ENCODE assay signal across 38 cellular contexts in the genomic region with DNA sequence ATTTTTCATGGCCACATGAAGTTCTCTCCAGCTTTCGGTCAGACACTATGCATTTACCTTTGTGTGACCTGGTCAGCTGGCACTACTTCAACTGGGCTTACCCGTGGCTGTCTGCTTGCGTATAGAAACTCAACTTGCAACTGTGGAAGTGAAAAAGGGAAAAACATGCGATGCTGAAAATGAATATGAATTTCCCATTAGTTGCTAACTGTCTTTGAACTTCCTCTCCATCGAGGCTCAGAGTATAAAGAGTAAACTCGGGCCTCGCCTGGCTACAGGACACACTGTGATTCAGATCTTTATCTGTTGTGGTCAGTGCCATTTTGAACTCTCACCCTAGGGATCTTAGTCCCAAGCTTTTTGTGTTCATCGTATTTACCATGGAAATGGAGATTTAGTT. TPM values are rescaled to one million over a fixed set of nuclear protein-coding genes. Genes with fewer than 3 reads are reported as not detected.
DNase-seq lines count a peak whose midpoint lies in the region; ATAC-seq, FAIRE-seq and TF ChIP-seq lines count a peak whose summit lies in the region.
"Had no signal": no experiment of that assay in that cellular context is flagged by ENCODE, and none has a peak within 500 bp of the region (broad histone marks: within the 10 kb centered on the region; RNA-seq: fewer than 3 reads in every experiment).

No MANE protein-coding gene starts in this region.

- peaks cover 0 to 11% (median 4%) of the 10 kb centered on the region in 5 donors for H3K36me3 Mint-ChIP-seq in naive thymus-derived CD4-positive, alpha-beta T cell
- H3K36me3 Mint-ChIP-seq in CD4-positive, alpha-beta T cell (ENCODE audit: low read depth): no peaks in the 10 kb centered on the region
- H3K36me3 Mint-ChIP-seq: immature natural killer cell had no signal

- H4K20me1 ChIP-seq in OCI-LY3 (ENCODE audit: insufficient read depth, low read length): no peaks in the 10 kb centered on the region
- H4K20me1 ChIP-seq: BLaER1 had no signal

- no peak for DNase-seq in GM12891 (ENCODE audit: insufficient read length, low spot score)
- no peak for DNase-seq in naive thymus-derived CD4-positive, alpha-beta T cell
- DNase-seq in activated naive CD4-positive, alpha-beta T cell treated with anti-CD3 and anti-CD28 coated beads, Interleukin-2, amount 50 U/mL, for 16 hours: no peak
- DNase-seq in pons (ENCODE audit: low spot score): no peak
- DNase-seq in CD4-positive, alpha-beta T cell: no peak
- DNase-seq: activated CD4-positive, alpha-beta T cell treated with anti-CD3 and anti-CD28 coated beads, Interleukin-2, amount 50 U/mL, for 4 hours; activated naive CD8-positive, alpha-beta T cell treated with anti-CD3 and anti-CD28 coated beads, Interleukin-2, amount 50 U/mL, for 24 hours; activated T-cell treated with anti-CD3 and anti-CD28 coated beads, Interleukin-2, amount 50 U/mL, for 48 hours; Calu3; DMS79; effector CD4-positive, alpha-beta T cell; H9; hippocampal formation; immature natural killer cell; mesendoderm; NCI-H1105; NCI-H187; NCI-H2171; NCI-H510A; PC-9; posterior cingulate gyrus; right cardiac atrium; Right ventricle myocardium superior; spleen; stimulated activated CD8-positive, alpha-beta memory T cell treated with anti-CD3 and anti-CD28 coated beads, Interleukin-4, amount 100 ng/mL, for 48 hours; T-helper 17 cell; tibial artery had no signal

- peaks cover 0 to 17% (median 0%) of the 10 kb centered on the region in 11 donors for H3K9me3 Mint-ChIP-seq in naive thymus-derived CD4-positive, alpha-beta T cell
- H3K9me3 Mint-ChIP-seq in CD4-positive, alpha-beta T cell: no peaks in the 10 kb centered on the region
- H3K9me3 Mint-ChIP-seq: H9, immature natural killer cell had no signal

- H3K79me2 ChIP-seq in OCI-LY3 (ENCODE audit: low read length): no peaks in the 10 kb centered on the region

- peaks cover 16% of the 10 kb centered on the region for H3K36me3 ChIP-seq in OCI-LY3 (replicated peaks; ENCODE audit: low read depth, low read length)
- no peaks in the 10 kb centered on the region for H3K36me3 ChIP-seq in naive thymus-derived CD4-positive, alpha-beta T cell (ENCODE audit: control insufficient read depth in 2 of 3, insufficient read depth in 3 of 3, low read length in 3 of 3)
- H3K36me3 ChIP-seq: BLaER1, cardiac muscle cell, spleen, tibial artery had no signal

- H3K4me1 ChIP-seq in OCI-LY3 (ENCODE audit: low read length): peaks cover 43% of the 10 kb centered on the region
- no peaks in the 10 kb centered on the region for H3K4me1 ChIP-seq in naive thymus-derived CD4-positive, alpha-beta T cell (ENCODE audit: control insufficient read depth in 2 of 2, insufficient read depth in 2 of 2, low read length in 2 of 2)
- H3K4me1 ChIP-seq: tibial artery had no signal

- no peaks in the 10 kb centered on the region; the same call in 1 of the 2 replicates for H3K9me3 ChIP-seq in OCI-LY3 (ENCODE audit: insufficient read depth, low read length)
- H3K9me3 ChIP-seq in naive thymus-derived CD4-positive, alpha-beta T cell (ENCODE audit: control insufficient read depth in 2 of 3, low read length in 3 of 3): no peaks in the 10 kb centered on the region
- no peaks in the 10 kb centered on the region for H3K9me3 ChIP-seq in CD4-positive, alpha-beta T cell (ENCODE audit: control insufficient read depth, low read length)
- H3K9me3 ChIP-seq: BLaER1, spleen, tibial artery had no signal

- FAIRE-seq in GM12891 (lab: Jason Lieb, UNC): peak; percentile 69
- FAIRE-seq: astrocyte, colon, G401.6 had no signal

- H3K27me3 ChIP-seq in OCI-LY3 (ENCODE audit: low read depth, low read length): no peaks in the 10 kb centered on the region
- H3K27me3 ChIP-seq in naive thymus-derived CD4-positive, alpha-beta T cell (ENCODE audit: control insufficient read depth in 2 of 2, insufficient read depth in 2 of 2, low read length in 2 of 2): no peaks in the 10 kb centered on the region
- H3K27me3 ChIP-seq in CD4-positive, alpha-beta T cell (ENCODE audit: control insufficient read depth, insufficient read depth, low read length): no peaks in the 10 kb centered on the region
- H3K27me3 ChIP-seq: BLaER1, cardiac muscle cell, spleen, tibial artery had no signal

- peaks cover 0 to 2% (median 0%) of the 10 kb centered on the region in 5 donors for H3K27me3 Mint-ChIP-seq in naive thymus-derived CD4-positive, alpha-beta T cell
- no peaks in the 10 kb centered on the region for H3K27me3 Mint-ChIP-seq in CD4-positive, alpha-beta T cell
- H3K27me3 Mint-ChIP-seq: activated naive CD8-positive, alpha-beta T cell treated with anti-CD3 and anti-CD28 coated beads, Interleukin-2, amount 50 U/mL, for 24 hours; T-helper 17 cell had no signal

- no peak overlapping the region for H3K4me3 Mint-ChIP-seq in naive thymus-derived CD4-positive, alpha-beta T cell
- no peak overlapping the region for H3K4me3 Mint-ChIP-seq in CD4-positive, alpha-beta T cell
- H3K4me3 Mint-ChIP-seq: activated naive CD8-positive, alpha-beta T cell treated with anti-CD3 and anti-CD28 coated beads, Interleukin-2, amount 50 U/mL, for 24 hours; H9; immature natural killer cell; neural crest cell; T-helper 17 cell had no signal

- intact Hi-C loops in naive thymus-derived CD4-positive, alpha-beta T cell (cut with micrococcal nuclease): loop anchor here in 1 of 2 donors (5.0 kb wide), 1 partner anchor 41 kb away; no protein-coding TSS in a partner anchor
- intact Hi-C loops in CD4-positive, alpha-beta T cell (cut with DNase I, micrococcal nuclease): no loop called here

- POLR2A ChIA-PET in naive thymus-derived CD4-positive, alpha-beta T cell (lab: Charles Lee): interaction anchor here (0.7 to 1.3 kb wide), 4 partner anchors 11 to 122 kb away, joined by 3 to 4 read pairs (median 3); no protein-coding TSS in a partner anchor
- POLR2A ChIA-PET in CD4-positive, alpha-beta T cell (lab: Charles Lee): no interaction called here

- H3K27ac Mint-ChIP-seq in naive thymus-derived CD4-positive, alpha-beta T cell: no peak overlapping the region
- no peak overlapping the region for H3K27ac Mint-ChIP-seq in CD4-positive, alpha-beta T cell
- H3K27ac Mint-ChIP-seq: activated naive CD8-positive, alpha-beta T cell treated with anti-CD3 and anti-CD28 coated beads, Interleukin-2, amount 50 U/mL, for 24 hours; H9; immature natural killer cell; T-helper 17 cell had no signal

- ATAC-seq in GM19463 (IDR thresholded peaks at IDR 0.05; ENCODE audit: unreplicated experiment) (peak; percentile 66), SK-N-SH treated with all-trans-retinoic acid at 6 μM for 48 hours (no peak)
- peak; percentile 51 for ATAC-seq in naive thymus-derived CD4-positive, alpha-beta T cell
- no peak for ATAC-seq in CD4-positive, alpha-beta T cell (ENCODE audit: poor library complexity)
- ATAC-seq: activated CD4-positive, CD25-positive, alpha-beta regulatory T cell treated with anti-CD3 and anti-CD28 coated beads, Interleukin-2, amount 50 U/mL, for 24 hours; activated naive CD8-positive, alpha-beta T cell treated with anti-CD3 and anti-CD28 coated beads, Interleukin-2, amount 50 U/mL, for 24 hours; left lobe of liver; right cardiac atrium; T-helper 17 cell had no signal

- H3K4me1 Mint-ChIP-seq in naive thymus-derived CD4-positive, alpha-beta T cell: peaks cover 0 to 10% (median 0%) of the 10 kb centered on the region in 7 donors
- H3K4me1 Mint-ChIP-seq in CD4-positive, alpha-beta T cell (ENCODE audit: low read depth): no peaks in the 10 kb centered on the region
- H3K4me1 Mint-ChIP-seq: H9, immature natural killer cell, neural crest cell had no signal

- peak overlapping the region; percentile 25; the same call in 1 of the 2 replicates for H3K9ac ChIP-seq in OCI-LY3 (ENCODE audit: low read length)
- H3K9ac ChIP-seq: BLaER1 had no signal

- CTCF ChIA-PET in naive thymus-derived CD4-positive, alpha-beta T cell (lab: Charles Lee): interaction anchor here (1.0 kb wide), 1 partner anchor 9 kb away, joined by 3 read pairs; no protein-coding TSS in a partner anchor
- CTCF ChIA-PET in CD4-positive, alpha-beta T cell (lab: Charles Lee): no interaction called here

- peak overlapping the region; percentile 48 for H3K4me2 ChIP-seq in OCI-LY3 (ENCODE audit: low read length)
- H3K4me2 ChIP-seq: BLaER1, PC-9 had no signal

- no peak for TF ChIP-seq CTCF in OCI-LY3 (IDR thresholded peaks at IDR 0.05; ENCODE audit: low read depth, low read length)
- no peak for TF ChIP-seq CTCF in CD4-positive, alpha-beta T cell (IDR thresholded peaks at IDR 0.05)

- H2AFZ ChIP-seq in OCI-LY3 (ENCODE audit: low read depth, low read length): no peak overlapping the region
- H2AFZ ChIP-seq: PC-9 had no signal

- peak overlapping the region; percentile 5 for H3K4me3 ChIP-seq in OCI-LY3 (ENCODE audit: low read length)
- H3K4me3 ChIP-seq in naive thymus-derived CD4-positive, alpha-beta T cell (ENCODE audit: low read length): no peak overlapping the region
- H3K4me3 ChIP-seq: BLaER1, cardiac muscle cell, PC-9, spleen, tibial artery had no signal

- H3K27ac ChIP-seq in OCI-LY3 (ENCODE audit: low read length): peak overlapping the region; percentile 69
- H3K27ac ChIP-seq in naive thymus-derived CD4-positive, alpha-beta T cell (ENCODE audit: low read depth, low read length): no peak overlapping the region
- H3K27ac ChIP-seq in CD4-positive, alpha-beta T cell (ENCODE audit: low read depth, low read length): no peak overlapping the region
- H3K27ac ChIP-seq: BLaER1, cardiac muscle cell, PC-9, tibial artery had no signal

- TF ChIP-seq POLR2A in GM12891 (IDR thresholded peaks at IDR 0.05; ENCODE audit: low read depth, low read length): no peak

TF ChIP-seq in GM12891, 5 proteins besides CTCF, POLR2A, EP300 and RAD21:
- TF ChIP-seq PAX5 (IDR thresholded peaks at IDR 0.05; ENCODE audit: insufficient read depth, low read length, severe bottlenecking) (no peak), POLR2AphosphoS5 (IDR thresholded peaks at IDR 0.05; ENCODE audit: low read depth, low read length) (no peak), POU2F2 (IDR thresholded peaks at IDR 0.05; ENCODE audit: low read depth, low read length) (no peak), SPI1 (IDR thresholded peaks at IDR 0.05; ENCODE audit: low read depth, low read length) (0 out of 2 replicates have a peak, but pooled peaks have one; percentile 22), TAF1 (IDR thresholded peaks at IDR 0.05; ENCODE audit: low read depth, low read length) (no peak)
TF ChIP-seq in GM12891: peak in this region for 1.

TF ChIP-seq in SK-N-SH treated with all-trans-retinoic acid at 6 μM for 48 hours, 23 proteins besides CTCF, POLR2A, EP300 and RAD21 (continues in another document):
- no peak for TF ChIP-seq TCF4 (CRISPR knock-in tag; IDR thresholded peaks at IDR 0.05; ENCODE audit: borderline replicate concordance)
- TF ChIP-seq TOX (CRISPR knock-in tag; IDR thresholded peaks at IDR 0.05; ENCODE audit: borderline replicate concordance): no peak
- no peak for TF ChIP-seq ZNF70 (CRISPR knock-in tag; IDR thresholded peaks at IDR 0.05)
- TF ChIP-seq PPARA (CRISPR knock-in tag; IDR thresholded peaks at IDR 0.05; ENCODE audit: borderline replicate concordance): no peak

RNA-seq across cellular contexts. Expression of gene NFKBIZ, which starts 26.8 kb away (rescaled TPM):
- polyA plus RNA-seq in GM12891 (2012; ENCODE audit: low read depth, missing spikeins): 30.5 TPM
- total RNA-seq in naive thymus-derived CD4-positive, alpha-beta T cell: 100 to 1,000 TPM; 108 to 913 (median 140) TPM
- polyA plus RNA-seq in naive thymus-derived CD4-positive, alpha-beta T cell: 10 to 100 TPM; 21.0 to 30.8 TPM
- total RNA-seq in CD4-positive, alpha-beta T cell: 100 to 1,000 TPM; 438 to 451 TPM

Comparison
In these comparisons a context has a peak if more than half of its experiments do, and no peak if none do; other contexts are left out.
1. ATAC-seq: peak in GM19463 (single experiment) and naive thymus-derived CD4-positive, alpha-beta T cell (single experiment); none in CD4-positive, alpha-beta T cell (single experiment) and SK-N-SH treated with all-trans-retinoic acid at 6 μM for 48 hours (single experiment).